ENCODE assay signal across 26 cellular contexts in genomic region chr2:236775521-236775920, GRCh38.
"Had no signal": no experiment of that assay in that cellular context is flagged by ENCODE, and none has a peak within 500 bp of the region (broad histone marks: within the 10 kb centered on the region; RNA-seq: fewer than 3 reads in every experiment).

No MANE protein-coding gene starts in this region.

- H3K4me1 ChIP-seq: psoas muscle, right atrium auricular region, transverse colon had no signal

- H3K36me3 Mint-ChIP-seq: activated naive CD8-positive, alpha-beta T cell; immature natural killer cell; natural killer cell treated with Interleukin-12 subunit alpha and Interleukin-12 subunit beta and Interleukin-15 and Interleukin-18, amount 100 ng/mL, for 72 hours; stimulated activated memory B cell treated with anti-CD40 and anti-IgM and Interleukin-4, amounts not matched to agents 10 μg/mL and 1 μg/mL and 100 μg/mL, for 72 hours had no signal

- H3K27me3 ChIP-seq: cardiac muscle cell, pancreas, right atrium auricular region, stomach, transverse colon had no signal

- H3K27ac Mint-ChIP-seq: activated naive CD8-positive, alpha-beta T cell; activated T-helper 2 cell treated with anti-CD3 and anti-CD28 coated beads, Interferon-gamma antibody, Interleukin-2, Interleukin-4, amounts not matched to agents 10 μg/mL and 5 μg/mL and 100 μg/mL, durations not matched to agents 14 hours and 24 hours and 36 hours; immature natural killer cell; natural killer cell treated with Interleukin-12 subunit alpha and Interleukin-12 subunit beta and Interleukin-15 and Interleukin-18, amount 100 ng/mL, for 72 hours; stimulated activated memory B cell treated with anti-CD40 and anti-IgM and Interleukin-4, amounts not matched to agents 10 μg/mL and 1 μg/mL and 100 μg/mL, for 72 hours; T-helper 17 cell had no signal

- H3K9me3 ChIP-seq: left lung, neutrophil, pancreas, psoas muscle, right atrium auricular region, stomach, transverse colon had no signal

- DNase-seq: activated CD4-positive, alpha-beta T cell treated with anti-CD3 and anti-CD28 coated beads for 4 hours; activated CD4-positive, alpha-beta T cell treated with anti-CD3 and anti-CD28 coated beads, Interleukin-2, amount 50 U/mL, for 48 hours; activated CD4-positive, CD25-positive, alpha-beta regulatory T cell; activated CD8-positive, alpha-beta memory T cell treated with anti-CD3 and anti-CD28 coated beads, Interleukin-2, amount 50 U/mL, for 48 hours; activated naive CD4-positive, alpha-beta T cell; activated T-cell treated with anti-CD3 and anti-CD28 coated beads, Interleukin-2, amount 50 U/mL, for 4 hours; effector CD4-positive, alpha-beta T cell; foreskin melanocyte; immature natural killer cell; kidney glomerular epithelial cell; left lung; midbrain; pancreas; psoas muscle; stimulated activated CD4-positive, alpha-beta T cell treated with anti-CD3 and anti-CD28 coated beads, Interleukin-15, amount 100 ng/mL, for 24 hours; stomach; T-helper 17 cell; transverse colon had no signal

- H3K4me1 Mint-ChIP-seq: immature natural killer cell; stimulated activated memory B cell treated with anti-CD40 and anti-IgM and Interleukin-4, amounts not matched to agents 10 μg/mL and 1 μg/mL and 100 μg/mL, for 72 hours; T-helper 17 cell had no signal

- H3K9me3 Mint-ChIP-seq: activated T-cell treated with anti-CD3 and anti-CD28 coated beads, Interleukin-2, amount 50 U/mL, for 4 hours; activated T-helper 2 cell treated with anti-CD3 and anti-CD28 coated beads, Interferon-gamma antibody, Interleukin-2, Interleukin-4, amounts not matched to agents 10 μg/mL and 5 μg/mL and 100 μg/mL, durations not matched to agents 14 hours and 24 hours and 36 hours; immature natural killer cell; natural killer cell treated with Interleukin-12 subunit alpha and Interleukin-12 subunit beta and Interleukin-15 and Interleukin-18, amount 100 ng/mL, for 72 hours; stimulated activated memory B cell treated with anti-CD40 and anti-IgM and Interleukin-4, amounts not matched to agents 10 μg/mL and 1 μg/mL and 100 μg/mL, for 72 hours had no signal

- H3K36me3 ChIP-seq: cardiac muscle cell, left lung, neutrophil, pancreas, right atrium auricular region, stomach, transverse colon had no signal

- H3K4me3 Mint-ChIP-seq: activated naive CD8-positive, alpha-beta T cell; activated T-cell treated with anti-CD3 and anti-CD28 coated beads, Interleukin-2, amount 50 U/mL, for 4 hours; immature natural killer cell; natural killer cell treated with Interleukin-12 subunit alpha and Interleukin-12 subunit beta and Interleukin-15 and Interleukin-18, amount 100 ng/mL, for 72 hours; stimulated activated memory B cell treated with anti-CD40 and anti-IgM and Interleukin-4, amounts not matched to agents 10 μg/mL and 1 μg/mL and 100 μg/mL, for 72 hours; T-helper 17 cell had no signal

- H3K27ac ChIP-seq: cardiac muscle cell, left lung, neutrophil, pancreas, psoas muscle, right atrium auricular region, stomach, transverse colon had no signal

- H3K27me3 Mint-ChIP-seq: activated naive CD8-positive, alpha-beta T cell; stimulated activated memory B cell treated with anti-CD40 and anti-IgM and Interleukin-4, amounts not matched to agents 10 μg/mL and 1 μg/mL and 100 μg/mL, for 72 hours had no signal

- H3K4me3 ChIP-seq: cardiac muscle cell, left lung, lung, pancreas, psoas muscle, right atrium auricular region, stomach, transverse colon had no signal
